In the genomic region with DNA sequence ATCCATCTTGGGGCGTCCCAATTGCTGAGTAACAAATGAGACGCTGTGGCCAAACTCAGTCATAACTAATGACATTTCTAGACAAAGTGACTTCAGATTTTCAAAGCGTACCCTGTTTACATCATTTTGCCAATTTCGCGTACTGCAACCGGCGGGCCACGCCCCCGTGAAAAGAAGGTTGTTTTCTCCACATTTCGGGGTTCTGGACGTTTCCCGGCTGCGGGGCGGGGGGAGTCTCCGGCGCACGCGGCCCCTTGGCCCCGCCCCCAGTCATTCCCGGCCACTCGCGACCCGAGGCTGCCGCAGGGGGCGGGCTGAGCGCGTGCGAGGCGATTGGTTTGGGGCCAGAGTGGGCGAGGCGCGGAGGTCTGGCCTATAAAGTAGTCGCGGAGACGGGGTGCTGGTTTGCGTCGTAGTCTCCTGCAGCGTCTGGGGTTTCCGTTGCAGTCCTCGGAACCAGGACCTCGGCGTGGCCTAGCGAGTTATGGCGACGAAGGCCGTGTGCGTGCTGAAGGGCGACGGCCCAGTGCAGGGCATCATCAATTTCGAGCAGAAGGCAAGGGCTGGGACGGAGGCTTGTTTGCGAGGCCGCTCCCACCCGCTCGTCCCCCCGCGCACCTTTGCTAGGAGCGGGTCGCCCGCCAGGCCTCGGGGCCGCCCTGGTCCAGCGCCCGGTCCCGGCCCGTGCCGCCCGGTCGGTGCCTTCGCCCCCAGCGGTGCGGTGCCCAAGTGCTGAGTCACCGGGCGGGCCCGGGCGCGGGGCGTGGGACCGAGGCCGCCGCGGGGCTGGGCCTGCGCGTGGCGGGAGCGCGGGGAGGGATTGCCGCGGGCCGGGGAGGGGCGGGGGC, we compare ENCODE assay signal across 8 cellular contexts. TPM values are rescaled to one million over a fixed set of nuclear protein-coding genes. Genes with fewer than 3 reads are reported as not detected.
DNase-seq lines count a peak whose midpoint lies in the region; ATAC-seq and TF ChIP-seq lines count a peak whose summit lies in the region.

A gene (plus strand): TSS at position 408 of the 848 bp plus-strand sequence. CDS start 77 bp downstream, at position 485.

- H3K4me1 ChIP-seq in skeletal muscle tissue (ENCODE audit: control insufficient read depth in 3 of 3, insufficient read depth in 3 of 3, low read length in 3 of 3), result peaks cover 3 to 23% (median 21%) of the 10 kb centered on the region in 3 donors

- peaks cover 7 to 18% (median 16%) of the 10 kb centered on the region in 3 donors for H3K36me3 ChIP-seq in skeletal muscle tissue (ENCODE audit: control insufficient read depth in 3 of 3, insufficient read depth in 3 of 3, low read length in 3 of 3)

- no peaks in the 10 kb centered on the region for H3K27me3 ChIP-seq in AG04450 (ENCODE audit: control insufficient read depth, insufficient read depth, low read length)
- no peaks in the 10 kb centered on the region for H3K27me3 ChIP-seq in skeletal muscle tissue (ENCODE audit: control insufficient read depth in 3 of 3, insufficient read depth in 3 of 3, low read length in 3 of 3)

- CTCF ChIA-PET in AG04450 (lab: Charles Lee), result no interaction called here

- H3K4me3 ChIP-seq in AG04450 (ENCODE audit: low read depth, low read length), result peak within 1 kb of the TSS; percentile 100
- H3K4me3 ChIP-seq in iPS-18c (ENCODE audit: insufficient read depth, low read depth, low read length), result peak within 1 kb of the TSS; percentile 89
- peak within 1 kb of the TSS; percentile 95 to 99 (median 96) for H3K4me3 ChIP-seq in skeletal muscle tissue (ENCODE audit: low read length in 3 of 3)

- H3K27ac ChIP-seq in AG04450 (ENCODE audit: low read depth, low read length) (peak within 1 kb of the TSS; percentile 73), VCaP (peak within 1 kb of the TSS; percentile 95), skeletal muscle tissue (ENCODE audit: low read depth, low read length) (peak within 1 kb of the TSS; percentile 88)

- TF ChIP-seq CTCF in AG04450 (IDR thresholded peaks at IDR 0.05; ENCODE audit: low read depth, low read length), result no peak
- 0 out of 2 replicates have a peak, but pooled peaks have one; percentile 16 for TF ChIP-seq CTCF in VCaP (conservative IDR thresholded peaks at IDR 0.05)

- ATAC-seq in GM18907 (IDR thresholded peaks at IDR 0.05; ENCODE audit: unreplicated experiment) (peak; percentile 97), HG03139 (IDR thresholded peaks at IDR 0.05; ENCODE audit: unreplicated experiment) (peak; percentile 94)

- POLR2A ChIA-PET in AG04450 (lab: Yijun Ruan, JAX), result no interaction called here

- in situ Hi-C loops in T47D (cut with HindIII; ENCODE audit: low pct_unique_long_range_greater_than_20kb, low sequenced_read_pairs), result no loop called here

- DNase-seq in AG04450 (ENCODE audit: low read depth, low spot score), result peak; percentile 76
- DNase-seq in NCI-H2196 treated with DMSO at 0.1 percent for 48 hours (lab: John Stamatoyannopoulos, UW; ENCODE audit: unreplicated experiment), result peak; percentile 88
- peak; percentile 96 to 97 for DNase-seq in T47D (ENCODE audit: low read depth in 1 of 2, low spot score in 1 of 2)

- peak within 1 kb of the TSS; percentile 85 to 93 (median 89) for H3K9ac ChIP-seq in skeletal muscle tissue (ENCODE audit: low read depth in 1 of 3, low read length in 3 of 3)

- H3K9me3 ChIP-seq in AG04450 (ENCODE audit: control insufficient read depth, insufficient read depth, low read length) (no peaks in the 10 kb centered on the region), iPS-18c (ENCODE audit: control insufficient read depth, insufficient read depth, low read length) (peaks cover 3% of the 10 kb centered on the region), skeletal muscle tissue (ENCODE audit: control insufficient read depth in 3 of 3, low read length in 3 of 3) (no peaks in the 10 kb centered on the region)

RNA-seq across cellular contexts. Expression of the gene that starts here (rescaled TPM):
- polyA plus RNA-seq in AG04450 (2011; rRNA removed), result 346 and 433 TPM in 2 replicates
- 122 and 126 TPM in 2 replicates for polyA minus RNA-seq in AG04450 (2011; rRNA and poly(A)+ RNA removed)
- total RNA-seq in skeletal muscle tissue, result 89.8 TPM

Comparison
In these comparisons a context has a peak if more than half of its experiments do, and no peak if none do; other contexts are left out.
1. Peak in every context shown above with its lines: DNase-seq, ATAC-seq, H3K4me3 ChIP-seq and H3K27ac ChIP-seq.